19 cellular contexts compared by ENCODE assay signal in the genomic region with DNA sequence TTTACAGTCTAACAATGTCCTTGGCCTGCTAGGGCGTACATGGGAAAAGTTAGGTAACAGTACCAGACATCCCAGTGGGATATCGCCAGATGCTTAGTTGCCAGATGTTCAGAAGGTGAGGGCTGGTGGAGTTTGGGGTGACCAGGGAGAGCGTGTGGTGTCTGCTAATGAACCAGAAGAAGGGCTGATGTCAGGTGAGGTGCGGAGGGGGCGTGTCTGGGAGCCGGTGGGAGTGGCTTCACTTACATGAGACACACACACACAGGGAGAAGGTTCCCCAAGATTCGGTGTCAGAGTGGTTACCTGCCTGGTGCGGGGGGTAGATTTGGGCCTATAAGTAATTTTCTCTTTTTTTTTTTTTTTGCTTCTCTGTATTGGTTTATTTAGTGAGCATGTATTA. TPM values are rescaled to one million over a fixed set of nuclear protein-coding genes. Genes with fewer than 3 reads are reported as not detected.
DNase-seq lines count a peak whose midpoint lies in the region; ATAC-seq and TF ChIP-seq lines count a peak whose summit lies in the region.
"Had no signal": no experiment of that assay in that cellular context is flagged by ENCODE, and none has a peak within 500 bp of the region (broad histone marks: within the 10 kb centered on the region; RNA-seq: fewer than 3 reads in every experiment).

No MANE protein-coding gene starts in this region.

- H3K4me1 ChIP-seq in esophagus squamous epithelium (peaks cover 0 to 17% (median 9%) of the 10 kb centered on the region in 3 donors), trophoblast cell (ENCODE audit: control insufficient read depth in 1 of 2, insufficient read depth in 2 of 2, low read length in 2 of 2) (peaks cover 12 to 14% of the 10 kb centered on the region in 2 experiments)
- H3K4me1 ChIP-seq: body of pancreas, colonic mucosa, right atrium auricular region had no signal

- no peak overlapping the region for H4K91ac ChIP-seq in trophoblast cell (ENCODE audit: low read depth, low read length)

- H3K27me3 ChIP-seq in H7 (ENCODE audit: control insufficient read depth, insufficient read depth, low read length) (no peaks in the 10 kb centered on the region), esophagus squamous epithelium (no peaks in the 10 kb centered on the region), trophoblast cell (ENCODE audit: insufficient read depth, low read length) (no peaks in the 10 kb centered on the region)
- H3K27me3 ChIP-seq: body of pancreas, colonic mucosa, right atrium auricular region had no signal

- H3K27ac ChIP-seq in esophagus squamous epithelium (peak overlapping the region in 3 of 4 donors; percentile 22 to 65 (median 32)), trophoblast cell (ENCODE audit: low read depth, low read length) (no peak overlapping the region)
- H3K27ac ChIP-seq: body of pancreas, colonic mucosa, lower lobe of right lung, right atrium auricular region had no signal

- peak overlapping the region; percentile 43 for H3K4ac ChIP-seq in trophoblast cell (ENCODE audit: low read depth, low read length)

- 67 to 88% methylated on average over 7 to 8 of the region's 8 CpGs for WGBS in esophagus squamous epithelium, 2 donors
- no CpG with 5 or more reads among the region's 8 CpGs for WGBS in trophoblast cell (ENCODE audit: extremely low coverage, insufficient coverage, insufficient read length)

- no peak overlapping the region for H3K9ac ChIP-seq in trophoblast cell (ENCODE audit: low read length)

- no peak overlapping the region for H2BK5ac ChIP-seq in trophoblast cell (ENCODE audit: low read depth, low read length, poor library complexity)

- H3K14ac ChIP-seq in trophoblast cell (ENCODE audit: low read length): no peak overlapping the region

- ATAC-seq in T-helper 17 cell (no peak), sciatic nerve (no peak), GM19351 (IDR thresholded peaks at IDR 0.05; ENCODE audit: unreplicated experiment) (no peak)
- ATAC-seq: activated CD8-positive, alpha-beta memory T cell treated with anti-CD3 and anti-CD28 coated beads, Interleukin-2, amount 10 ng/mL, durations not matched to agents 7 days and 5 days; body of pancreas had no signal

- no peak overlapping the region for H2AFZ ChIP-seq in trophoblast cell (ENCODE audit: insufficient read depth, low read length, poor library complexity)

- peaks cover 6% of the 10 kb centered on the region for H3K36me3 Mint-ChIP-seq in T-helper 17 cell (ENCODE audit: low read depth)
- H3K36me3 Mint-ChIP-seq: activated CD8-positive, alpha-beta memory T cell treated with anti-CD3 and anti-CD28 coated beads, Interleukin-2, amount 10 ng/mL, durations not matched to agents 7 days and 5 days; activated naive CD8-positive, alpha-beta T cell treated with anti-CD3 and anti-CD28 coated beads for 36 hours had no signal

- H3K27ac Mint-ChIP-seq in T-helper 17 cell: peak overlapping the region; percentile 6
- H3K27ac Mint-ChIP-seq: activated CD8-positive, alpha-beta memory T cell treated with anti-CD3 and anti-CD28 coated beads, Interleukin-2, amount 10 ng/mL, durations not matched to agents 7 days and 5 days; activated naive CD8-positive, alpha-beta T cell treated with anti-CD3 and anti-CD28 coated beads for 36 hours; activated T-helper 2 cell treated with anti-CD3 and anti-CD28 coated beads, Interferon-gamma antibody, Interleukin-2, Interleukin-4, amounts not matched to agents 10 μg/mL and 5 μg/mL and 100 μg/mL, durations not matched to agents 14 hours and 24 hours and 36 hours had no signal

- TF ChIP-seq CTCF in esophagus squamous epithelium (IDR thresholded peaks at IDR 0.05): no peak

- no peak overlapping the region for H2BK120ac ChIP-seq in trophoblast cell (ENCODE audit: insufficient read depth, low read length, poor library complexity)

- no peak overlapping the region for H2BK12ac ChIP-seq in trophoblast cell (ENCODE audit: low read length)

- no peak overlapping the region for H3K23ac ChIP-seq in trophoblast cell (ENCODE audit: low read length)

- no peaks in the 10 kb centered on the region for H3K36me3 ChIP-seq in H7 (replicated peaks; ENCODE audit: control insufficient read depth, insufficient read depth, low read length)
- H3K36me3 ChIP-seq in esophagus squamous epithelium: peaks cover 0 to 5% (median 0%) of the 10 kb centered on the region in 3 donors
- peaks cover 17 to 40% of the 10 kb centered on the region in 2 experiments for H3K36me3 ChIP-seq in trophoblast cell (ENCODE audit: control insufficient read depth in 1 of 2, insufficient read depth in 2 of 2, low read length in 2 of 2)
- H3K36me3 ChIP-seq: colonic mucosa, lower lobe of right lung, right atrium auricular region had no signal

- H3K79me2 ChIP-seq in trophoblast cell (ENCODE audit: control insufficient read depth, insufficient read depth, low read length, poor library complexity): peaks cover 30% of the 10 kb centered on the region

- H3K4me3 ChIP-seq in H7 (ENCODE audit: insufficient read depth, low read depth, low read length) (no peak overlapping the region), esophagus squamous epithelium (no peak overlapping the region), trophoblast cell (ENCODE audit: low read depth, low read length) (no peak overlapping the region)
- H3K4me3 ChIP-seq: body of pancreas, colonic mucosa, right atrium auricular region had no signal

- peaks cover 59% of the 10 kb centered on the region for H3K27me3 Mint-ChIP-seq in T-helper 17 cell

- H3K4me1 Mint-ChIP-seq in T-helper 17 cell: peaks cover 6% of the 10 kb centered on the region
- H3K4me1 Mint-ChIP-seq: activated CD8-positive, alpha-beta memory T cell treated with anti-CD3 and anti-CD28 coated beads, Interleukin-2, amount 10 ng/mL, durations not matched to agents 7 days and 5 days; activated naive CD8-positive, alpha-beta T cell treated with anti-CD3 and anti-CD28 coated beads for 36 hours had no signal

- H2AK5ac ChIP-seq in trophoblast cell (ENCODE audit: low read length): no peak overlapping the region

- no peaks in the 10 kb centered on the region for H3K79me1 ChIP-seq in trophoblast cell (ENCODE audit: low read length)

- no peak overlapping the region for H3K18ac ChIP-seq in trophoblast cell (ENCODE audit: low read length)

- H3K4me3 Mint-ChIP-seq in T-helper 17 cell: no peak overlapping the region
- H3K4me3 Mint-ChIP-seq: activated CD8-positive, alpha-beta memory T cell treated with anti-CD3 and anti-CD28 coated beads, Interleukin-2, amount 10 ng/mL, durations not matched to agents 7 days and 5 days; activated naive CD8-positive, alpha-beta T cell treated with anti-CD3 and anti-CD28 coated beads for 36 hours; H9 had no signal

- H3K9me3 ChIP-seq in T-helper 17 cell (ENCODE audit: control insufficient read depth, low read length, poor library complexity, severe bottlenecking) (no peaks in the 10 kb centered on the region), esophagus squamous epithelium (no peaks in the 10 kb centered on the region), trophoblast cell (ENCODE audit: insufficient read depth, low read depth, low read length) (no peaks in the 10 kb centered on the region)
- H3K9me3 ChIP-seq: body of pancreas, colonic mucosa, lower lobe of right lung, right atrium auricular region had no signal

- H4K8ac ChIP-seq in trophoblast cell (ENCODE audit: low read depth, low read length): no peak overlapping the region

- TF ChIP-seq POLR2A in esophagus squamous epithelium (IDR thresholded peaks at IDR 0.05): no peak

- DNase-seq in H7 (peak; percentile 80), T-helper 17 cell (no peak), esophagus squamous epithelium (lab: John Stamatoyannopoulos, UW) (no peak), trophoblast cell (no peak), sciatic nerve (ENCODE audit: low spot score) (no peak), DMS53 treated with DMSO at 0.1 percent for 48 hours (lab: John Stamatoyannopoulos, UW; ENCODE audit: unreplicated experiment) (no peak)
- no peak for DNase-seq in activated CD4-positive, alpha-beta T cell treated with anti-CD3 and anti-CD28 coated beads for 4 hours
- DNase-seq: activated CD4-positive, alpha-beta T cell treated with anti-CD3 and anti-CD28 coated beads for 48 hours; activated CD8-positive, alpha-beta memory T cell treated with anti-CD3 and anti-CD28 coated beads, Interleukin-2, amount 10 ng/mL, durations not matched to agents 7 days and 5 days; activated naive CD8-positive, alpha-beta T cell treated with anti-CD3 and anti-CD28 coated beads for 36 hours; body of pancreas; colonic mucosa; H9; lower lobe of right lung; NCI-H2107; NCI-H526 had no signal

- intact Hi-C loops in esophagus squamous epithelium (cut with DNase I): no loop called here
- intact Hi-C loops in sciatic nerve (cut with DNase I): no loop called here

- H3K4me2 ChIP-seq in trophoblast cell (ENCODE audit: low read length): no peak overlapping the region

- H4K12ac ChIP-seq in trophoblast cell (ENCODE audit: low read depth, low read length): no peak overlapping the region

RNA-seq across cellular contexts. Expression of a gene that starts 12.2 kb away (rescaled TPM):
- total RNA-seq in H7 (2014; rRNA removed; shearing (Covaris generic)): 29.6 and 29.7 TPM in 2 replicates
- total RNA-seq in T-helper 17 cell (10 to 100 TPM in 1 of 2 donors, 1 to 10 TPM in 1; 2.9 to 15.6 TPM), esophagus squamous epithelium (10 to 100 TPM; 17.4 to 76.0 (median 45.0) TPM), sciatic nerve (53.4 TPM)
- 287 and 288 TPM in 2 replicates for polyA plus RNA-seq in trophoblast cell (2013)
- total RNA-seq: activated CD8-positive, alpha-beta memory T cell treated with anti-CD3 and anti-CD28 coated beads, Interleukin-2, amount 10 ng/mL, durations not matched to agents 7 days and 5 days had no signal
